24 cellular contexts compared by ENCODE assay signal in the genomic region with DNA sequence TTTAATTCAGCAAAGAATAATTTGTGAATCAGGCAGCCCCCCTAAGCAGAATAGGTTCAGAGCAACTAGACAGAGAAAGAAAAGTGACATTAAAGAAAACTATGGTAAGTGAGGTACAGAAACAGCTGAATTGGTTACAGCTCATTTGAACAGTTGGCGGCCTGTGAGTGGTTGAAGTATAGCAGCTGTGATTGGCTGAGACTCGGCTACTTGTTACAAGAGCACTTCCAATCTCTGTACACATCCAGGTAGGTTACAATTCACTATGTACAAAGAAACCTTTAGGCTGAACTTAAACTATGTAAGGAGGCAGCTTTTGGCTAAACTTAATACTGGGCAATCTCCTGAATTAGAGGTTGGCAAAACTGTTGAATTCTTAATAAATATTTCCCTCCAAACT.
"Had no signal": no experiment of that assay in that cellular context is flagged by ENCODE, and none has a peak within 500 bp of the region (broad histone marks: within the 10 kb centered on the region; RNA-seq: fewer than 3 reads in every experiment).

No MANE protein-coding gene starts in this region.

- H3K4me1 ChIP-seq: adrenal gland, Peyer's patch, SJSA1 had no signal

- H3K27me3 Mint-ChIP-seq: activated naive CD8-positive, alpha-beta T cell treated with anti-CD3 and anti-CD28 coated beads, Interleukin-2, amount 10 ng/mL, durations not matched to agents 7 days and 5 days had no signal

- H3K36me3 ChIP-seq: adrenal gland, Peyer's patch, SJSA1 had no signal

- H3K9me3 Mint-ChIP-seq: activated naive CD8-positive, alpha-beta T cell treated with anti-CD3 and anti-CD28 coated beads, Interleukin-2, amount 10 ng/mL, durations not matched to agents 7 days and 5 days; T-helper 2 cell treated with Interferon-gamma antibody and Interleukin-4, amounts not matched to agents 5 μg/mL and 100 μg/mL, for 36 hours had no signal

- H3K27ac ChIP-seq: adrenal gland, Peyer's patch, RWPE1, SJSA1 had no signal

- H3K4me3 ChIP-seq: adrenal gland, Peyer's patch, SJSA1 had no signal

- H3K27me3 ChIP-seq: adrenal gland, Peyer's patch, SJSA1 had no signal

- H3K4me3 Mint-ChIP-seq: activated CD8-positive, alpha-beta T cell treated with anti-CD3 and anti-CD28 coated beads, Interleukin-2, amount 10 ng/mL, durations not matched to agents 7 days and 5 days; activated naive CD8-positive, alpha-beta T cell treated with anti-CD3 and anti-CD28 coated beads, Interleukin-2, amount 10 ng/mL, durations not matched to agents 7 days and 5 days; T-helper 2 cell treated with Interferon-gamma antibody and Interleukin-4, amounts not matched to agents 5 μg/mL and 100 μg/mL, for 36 hours had no signal

- H3K4me1 Mint-ChIP-seq: activated naive CD8-positive, alpha-beta T cell treated with anti-CD3 and anti-CD28 coated beads, Interleukin-2, amount 10 ng/mL, durations not matched to agents 7 days and 5 days had no signal

- H3K27ac Mint-ChIP-seq: activated CD8-positive, alpha-beta T cell treated with anti-CD3 and anti-CD28 coated beads, Interleukin-2, amount 10 ng/mL, durations not matched to agents 7 days and 5 days; activated naive CD8-positive, alpha-beta T cell treated with anti-CD3 and anti-CD28 coated beads, Interleukin-2, amount 10 ng/mL, durations not matched to agents 7 days and 5 days; T-helper 2 cell treated with Interferon-gamma antibody and Interleukin-4, amounts not matched to agents 5 μg/mL and 100 μg/mL, for 36 hours had no signal

- H3K9me3 ChIP-seq: adrenal gland, Peyer's patch, SJSA1 had no signal

- H3K36me3 Mint-ChIP-seq: activated naive CD8-positive, alpha-beta T cell treated with anti-CD3 and anti-CD28 coated beads, Interleukin-2, amount 10 ng/mL, durations not matched to agents 7 days and 5 days had no signal

- ATAC-seq: activated CD8-positive, alpha-beta T cell treated with anti-CD3 and anti-CD28 coated beads, Interleukin-2, amount 10 ng/mL, durations not matched to agents 7 days and 5 days; SK-N-SH treated with all-trans-retinoic acid at 6 μM for 48 hours had no signal

- DNase-seq: activated CD4-positive, alpha-beta T cell treated with anti-CD3 and anti-CD28 coated beads for 48 hours; activated CD4-positive, alpha-beta T cell treated with anti-CD3 and anti-CD28 coated beads, Interleukin-2, amount 50 U/mL, for 4 hours; activated CD4-positive, CD25-positive, alpha-beta regulatory T cell treated with anti-CD3 and anti-CD28 coated beads, Interleukin-2, amount 50 U/mL, for 72 hours; activated CD8-positive, alpha-beta memory T cell treated with anti-CD3 and anti-CD28 coated beads, Interleukin-2, amount 50 U/mL, for 48 hours; activated CD8-positive, alpha-beta T cell treated with anti-CD3 and anti-CD28 coated beads, Interleukin-2, amount 10 ng/mL, durations not matched to agents 7 days and 5 days; activated naive CD4-positive, alpha-beta T cell treated with anti-CD3 and anti-CD28 coated beads, Interleukin-2, amount 50 U/mL, for 16 hours; activated naive CD8-positive, alpha-beta T cell treated with anti-CD3 and anti-CD28 coated beads, Interleukin-2, amount 10 ng/mL, durations not matched to agents 7 days and 5 days; activated T-cell treated with anti-CD3 and anti-CD28 coated beads, Interleukin-2, amount 50 U/mL, for 1 hour; adrenal gland; anterior cingulate cortex; cerebellar nuclear complex; KBM-7; NCI-H1048; NCI-H1694; NCI-H2029; NCI-H226; NCI-H526; Peyer's patch; Right ventricle myocardium superior; SW 1271 had no signal
